Comparison of ENCODE assay signal across 16 cellular contexts in genomic region chr11:63277345-63277943, GRCh38. TPM values are rescaled to one million over a fixed set of nuclear protein-coding genes. Genes with fewer than 3 reads are reported as not detected.
DNase-seq lines count a peak whose midpoint lies in the region; ATAC-seq and TF ChIP-seq lines count a peak whose summit lies in the region.
"Had no signal": no experiment of that assay in that cellular context is flagged by ENCODE, and none has a peak within 500 bp of the region (broad histone marks: within the 10 kb centered on the region; RNA-seq: fewer than 3 reads in every experiment).

No MANE protein-coding gene starts in this region.

- H3K79me2 ChIP-seq in DND-41 (ENCODE audit: insufficient read depth, low read length): no peaks in the 10 kb centered on the region

- H3K4me1 ChIP-seq in DND-41 (ENCODE audit: insufficient read depth, low read length): no peaks in the 10 kb centered on the region
- H3K4me1 ChIP-seq in foreskin keratinocyte: no peaks in the 10 kb centered on the region
- H3K4me1 ChIP-seq: ascending aorta had no signal

- ATAC-seq in DND-41 (ENCODE audit: insufficient read depth, low read depth) (no peak), foreskin keratinocyte (no peak), HG03025 (IDR thresholded peaks at IDR 0.05; ENCODE audit: low FRiP score, unreplicated experiment) (no peak)
- ATAC-seq: stimulated activated memory B cell treated with anti-CD40 and anti-IgM and Interleukin-4, amounts not matched to agents 10 μg/mL and 1 μg/mL and 100 μg/mL, for 72 hours had no signal

- H3K4me3 ChIP-seq in DND-41 (ENCODE audit: low read depth in 1 of 2, low read length in 2 of 2) (no peak overlapping the region), H7 (ENCODE audit: insufficient read depth, low read depth, low read length) (no peak overlapping the region), coronary artery (no peak overlapping the region)
- H3K4me3 ChIP-seq: ascending aorta had no signal

- H3K4me1 Mint-ChIP-seq in HFFc6 (ENCODE audit: low read depth): no peaks in the 10 kb centered on the region
- H3K4me1 Mint-ChIP-seq: H9; stimulated activated memory B cell treated with anti-CD40 and anti-IgM and Interleukin-4, amounts not matched to agents 10 μg/mL and 1 μg/mL and 100 μg/mL, for 72 hours had no signal

- no peak overlapping the region for H3K27ac Mint-ChIP-seq in HFFc6
- H3K27ac Mint-ChIP-seq: H9; stimulated activated memory B cell treated with anti-CD40 and anti-IgM and Interleukin-4, amounts not matched to agents 10 μg/mL and 1 μg/mL and 100 μg/mL, for 72 hours had no signal

- H3K36me3 ChIP-seq in DND-41 (ENCODE audit: insufficient read depth, low read length) (no peaks in the 10 kb centered on the region), H7 (replicated peaks; ENCODE audit: control insufficient read depth, insufficient read depth, low read length) (no peaks in the 10 kb centered on the region)
- H3K36me3 ChIP-seq: ascending aorta, neutrophil had no signal

- no peaks in the 10 kb centered on the region for H4K20me1 ChIP-seq in DND-41 (ENCODE audit: insufficient read depth, low read length)

- no peak overlapping the region for H3K27ac ChIP-seq in DND-41 (ENCODE audit: low read length)
- no peak overlapping the region for H3K27ac ChIP-seq in foreskin keratinocyte
- H3K27ac ChIP-seq in coronary artery: no peak overlapping the region
- H3K27ac ChIP-seq: ascending aorta, neutrophil, RWPE1 had no signal

- DNase-seq in DND-41: no peak
- peak; percentile 6 for DNase-seq in H7
- DNase-seq in RPMI8226: peak; percentile 24
- DNase-seq in foreskin keratinocyte: no peak
- no peak for DNase-seq in HFFc6
- no peak for DNase-seq in putamen (ENCODE audit: low spot score)
- DNase-seq in coronary artery (ENCODE audit: low spot score): no peak
- DNase-seq: activated CD4-positive, alpha-beta T cell treated with anti-CD3 and anti-CD28 coated beads, Interleukin-2, amount 50 U/mL, for 48 hours; H9 had no signal

- TF ChIP-seq CTCF in DND-41 (IDR thresholded peaks at IDR 0.05; ENCODE audit: borderline replicate concordance, extremely low read depth, low read length, poor library complexity, severe bottlenecking) (peak; percentile 35), foreskin keratinocyte (conservative IDR thresholded peaks at IDR 0.05) (peak; percentile 36), HFFc6 (IDR thresholded peaks at IDR 0.05) (no peak), coronary artery (IDR thresholded peaks at IDR 0.05) (no peak)

- no peak overlapping the region for H3K4me3 Mint-ChIP-seq in HFFc6
- H3K4me3 Mint-ChIP-seq: H9; stimulated activated memory B cell treated with anti-CD40 and anti-IgM and Interleukin-4, amounts not matched to agents 10 μg/mL and 1 μg/mL and 100 μg/mL, for 72 hours had no signal

- H3K9ac ChIP-seq in DND-41 (ENCODE audit: low read depth, low read length): no peak overlapping the region

- H3K9me3 ChIP-seq in DND-41 (ENCODE audit: insufficient read depth, low read length, severe bottlenecking): no peaks in the 10 kb centered on the region
- H3K9me3 ChIP-seq: ascending aorta, neutrophil had no signal

- H3K4me2 ChIP-seq in DND-41 (ENCODE audit: insufficient read depth, low read length): no peak overlapping the region

- no peaks in the 10 kb centered on the region for H3K9me3 Mint-ChIP-seq in HFFc6
- H3K9me3 Mint-ChIP-seq: H9; stimulated activated memory B cell treated with anti-CD40 and anti-IgM and Interleukin-4, amounts not matched to agents 10 μg/mL and 1 μg/mL and 100 μg/mL, for 72 hours had no signal

- H2AFZ ChIP-seq in DND-41 (ENCODE audit: low read depth, low read length): no peak overlapping the region

- H3K27me3 ChIP-seq in DND-41 (ENCODE audit: insufficient read depth, low read length, poor library complexity): peaks cover 6% of the 10 kb centered on the region
- H3K27me3 ChIP-seq in H7 (ENCODE audit: control insufficient read depth, insufficient read depth, low read length): no peaks in the 10 kb centered on the region
- H3K27me3 ChIP-seq in foreskin keratinocyte: no peaks in the 10 kb centered on the region
- H3K27me3 ChIP-seq: ascending aorta had no signal

- H3K27me3 Mint-ChIP-seq in HFFc6 (ENCODE audit: insufficient read depth): no peaks in the 10 kb centered on the region

- no peaks in the 10 kb centered on the region for H3K36me3 Mint-ChIP-seq in HFFc6 (ENCODE audit: low read depth)
- H3K36me3 Mint-ChIP-seq: stimulated activated memory B cell treated with anti-CD40 and anti-IgM and Interleukin-4, amounts not matched to agents 10 μg/mL and 1 μg/mL and 100 μg/mL, for 72 hours had no signal

RNA-seq across cellular contexts. Expression of gene SLC22A25, which starts 34.0 kb away (rescaled TPM):
- total RNA-seq in H7 (2014; rRNA removed; shearing (Covaris generic)): 0.18 TPM in 1 of 2 replicates, not detected in the other
- total RNA-seq in foreskin keratinocyte: not detected in 2 replicates
- polyA plus RNA-seq in foreskin keratinocyte: not detected in 2 replicates
- not detected for total RNA-seq in HFFc6 (2021; fragmentation: NEBNext Ultra II Directional; extraction: Animal tissue kit (Norgen Biotek cat#: 25700))
- total RNA-seq: ascending aorta, dermis microvascular lymphatic vessel endothelial cell, H9, urinary bladder had no signal
- polyA plus RNA-seq: urinary bladder had no signal

Comparison
In these comparisons a context has a peak if more than half of its experiments do, and no peak if none do; other contexts are left out.
1. DNase-seq: peak in H7 (single experiment) and RPMI8226 (single experiment); none in DND-41 (single experiment), foreskin keratinocyte (0 of 2), HFFc6 (single experiment), putamen (single experiment) and coronary artery (single experiment).
2. CTCF ChIP-seq: peak in DND-41 (single experiment) and foreskin keratinocyte (single experiment); none in HFFc6 (single experiment) and coronary artery (single experiment).